8 cellular contexts compared by ENCODE assay signal in the genomic region with DNA sequence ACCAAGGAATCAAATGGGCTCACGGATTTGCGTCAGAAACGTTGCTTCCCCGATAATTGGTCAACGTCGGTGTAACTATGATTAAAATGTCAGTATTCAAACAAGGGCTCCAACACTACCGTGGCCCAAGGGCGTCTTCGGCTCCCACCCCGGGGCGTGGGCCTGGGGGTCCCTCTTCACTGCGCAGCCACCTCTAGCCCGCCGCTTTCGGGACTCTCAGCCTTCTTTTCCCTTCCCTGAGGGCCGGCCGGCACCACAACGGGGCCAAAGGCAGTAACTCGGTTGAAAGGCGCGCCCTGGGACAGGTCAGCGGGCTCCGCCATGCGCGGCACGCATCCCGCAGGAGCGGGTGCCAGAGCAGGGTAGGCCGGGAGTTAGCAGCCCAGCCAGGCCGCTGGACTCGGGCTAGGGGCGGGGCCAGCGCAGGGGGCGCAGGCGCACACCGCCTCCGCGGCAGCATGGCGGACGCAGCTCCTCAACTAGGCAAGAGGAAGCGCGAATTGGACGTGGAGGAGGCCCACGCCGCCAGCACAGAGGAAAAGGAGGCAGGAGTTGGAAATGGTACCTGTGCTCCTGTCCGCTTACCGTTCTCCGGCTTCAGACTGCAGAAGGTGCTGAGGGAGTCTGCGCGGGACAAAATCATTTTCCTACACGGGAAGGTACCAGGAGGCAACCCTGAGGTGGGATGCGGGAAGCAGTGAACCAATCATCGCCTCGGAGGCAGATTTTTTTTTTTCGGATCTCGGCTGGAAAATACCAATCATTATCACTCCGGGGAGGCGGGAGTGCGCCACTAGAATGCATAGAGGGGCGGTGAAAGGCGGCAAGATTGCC. TPM values are rescaled to one million over a fixed set of nuclear protein-coding genes. Genes with fewer than 3 reads are reported as not detected.
DNase-seq lines count a peak whose midpoint lies in the region; ATAC-seq and TF ChIP-seq lines count a peak whose summit lies in the region.

A gene with protein sequence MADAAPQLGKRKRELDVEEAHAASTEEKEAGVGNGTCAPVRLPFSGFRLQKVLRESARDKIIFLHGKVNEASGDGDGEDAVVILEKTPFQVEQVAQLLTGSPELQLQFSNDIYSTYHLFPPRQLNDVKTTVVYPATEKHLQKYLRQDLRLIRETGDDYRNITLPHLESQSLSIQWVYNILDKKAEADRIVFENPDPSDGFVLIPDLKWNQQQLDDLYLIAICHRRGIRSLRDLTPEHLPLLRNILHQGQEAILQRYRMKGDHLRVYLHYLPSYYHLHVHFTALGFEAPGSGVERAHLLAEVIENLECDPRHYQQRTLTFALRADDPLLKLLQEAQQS (plus strand): TSS at position 438 of the 834 bp plus-strand sequence. CDS start 21 bp downstream, at position 459.

- H3K4me3 Mint-ChIP-seq in progenitor cell of endocrine pancreas (ENCODE audit: low read depth), result peak within 1 kb of the TSS; percentile 88

- peak within 1 kb of the TSS; percentile 53 to 72 (median 62) for H3K4me3 ChIP-seq in heart right ventricle

- intact Hi-C loops in heart right ventricle (cut with DNase I), result loop anchor here in 1 of 10 donors (2.0 kb wide), 1 partner anchor 19 kb away; no protein-coding TSS in a partner anchor

- DNase-seq in GM13976 (ENCODE audit: low spot score) (peak; percentile 94), NCI-H1436 treated with DMSO at 0.1 percent for 48 hours (lab: John Stamatoyannopoulos, UW) (peak; percentile 63), T-helper 1 cell (peak; percentile 73 to 89 (median 78)), amniotic epithelial cell (ENCODE audit: low read depth) (peak; percentile 86), heart right ventricle (peak; percentile 89 to 92), progenitor cell of endocrine pancreas (ENCODE audit: low spot score, unreplicated experiment) (peak; percentile 85), ureter (ENCODE audit: low spot score) (peak; percentile 90)

- H3K9me3 Mint-ChIP-seq in progenitor cell of endocrine pancreas (ENCODE audit: low read depth), result no peaks in the 10 kb centered on the region

- H3K27me3 ChIP-seq in heart right ventricle, result no peaks in the 10 kb centered on the region

- no peak for TF ChIP-seq CTCF in GM13976 (IDR thresholded peaks at IDR 0.05; ENCODE audit: borderline replicate concordance, control extremely low read depth, extremely low read depth, insufficient read depth, missing control alignments)
- peak in 1 of 9 donors; percentile 11 for TF ChIP-seq CTCF in heart right ventricle (IDR thresholded peaks at IDR 0.05)
- no peak for TF ChIP-seq CTCF in progenitor cell of endocrine pancreas (IDR thresholded peaks at IDR 0.05; ENCODE audit: unreplicated experiment)

- H3K27me3 Mint-ChIP-seq in progenitor cell of endocrine pancreas, result no peaks in the 10 kb centered on the region

- peaks cover 0 to 38% (median 0%) of the 10 kb centered on the region in 9 donors for H3K36me3 ChIP-seq in heart right ventricle

- ATAC-seq in HG02840 (IDR thresholded peaks at IDR 0.05; ENCODE audit: low FRiP score, unreplicated experiment) (peak; percentile 89), heart right ventricle (peak; percentile 99 to 100 (median 100))

- WGBS in heart right ventricle, 2 donors, result 1 to 2% methylated on average over 59 to 61 of the region's 61 CpGs

- peaks cover 16% of the 10 kb centered on the region for H3K4me1 Mint-ChIP-seq in progenitor cell of endocrine pancreas (ENCODE audit: low read depth)

- H3K27ac Mint-ChIP-seq in progenitor cell of endocrine pancreas, result peak within 1 kb of the TSS; percentile 95

- peak within 1 kb of the TSS; percentile 49 to 95 (median 90) for H3K27ac ChIP-seq in heart right ventricle

- H3K36me3 Mint-ChIP-seq in progenitor cell of endocrine pancreas (ENCODE audit: insufficient read depth), result peaks cover 5% of the 10 kb centered on the region

- H3K9me3 ChIP-seq in heart right ventricle, result no peaks in the 10 kb centered on the region

- H3K4me1 ChIP-seq in heart right ventricle, result peaks cover 4 to 26% (median 13%) of the 10 kb centered on the region in 9 donors

- in situ Hi-C loops in GM13976 (cut with MboI; ENCODE audit: low sequenced_read_pairs, unreplicated experiment), result no loop called here

RNA-seq across cellular contexts. Expression of the gene that starts here (rescaled TPM):
- total RNA-seq in heart right ventricle, result 10 to 100 TPM in 6 of 10 donors, 1 to 10 TPM in 4; 6.5 to 17.3 (median 10.6) TPM
- polyA plus RNA-seq in heart right ventricle, result 10 to 100 TPM in 1 of 2 donors, 1 to 10 TPM in 1; 8.8 to 17.1 TPM
- 14.1 and 17.9 TPM in 2 replicates for total RNA-seq in progenitor cell of endocrine pancreas
- total RNA-seq in ureter, result 23.2 TPM

Comparison
In these comparisons a context has a peak if more than half of its experiments do, and no peak if none do; other contexts are left out.
1. Peak in every context shown above with its lines: DNase-seq, ATAC-seq, H3K4me3 ChIP-seq and H3K27ac ChIP-seq.